19 cellular contexts compared by ENCODE assay signal in genomic region chr17:15350777-15351486, GRCh38. TPM values are rescaled to one million over a fixed set of nuclear protein-coding genes. Genes with fewer than 3 reads are reported as not detected.
DNase-seq lines count a peak whose midpoint lies in the region; ATAC-seq, FAIRE-seq and TF ChIP-seq lines count a peak whose summit lies in the region.
"Had no signal": no experiment of that assay in that cellular context is flagged by ENCODE, and none has a peak within 500 bp of the region (broad histone marks: within the 10 kb centered on the region; RNA-seq: fewer than 3 reads in every experiment).

No MANE protein-coding gene starts in this region.

- no peak overlapping the region for H2AK5ac ChIP-seq in neuronal stem cell (ENCODE audit: low read depth, low read length)

- H3K4me3 ChIP-seq in gastroesophageal sphincter = peak overlapping the region in 1 of 2 donors; percentile 5
- no peak overlapping the region for H3K4me3 ChIP-seq in neuronal stem cell (ENCODE audit: low read length in 2 of 2)
- peak overlapping the region in 3 of 4 donors; percentile 2 to 7 (median 3) for H3K4me3 ChIP-seq in tibial nerve

- H3K4ac ChIP-seq in neuronal stem cell (ENCODE audit: low read length) = no peak overlapping the region

- no peak for TF ChIP-seq POLR2A in gastroesophageal sphincter (IDR thresholded peaks at IDR 0.05)
- TF ChIP-seq POLR2A in tibial nerve (IDR thresholded peaks at IDR 0.05) = no peak

- no peak overlapping the region for H4K91ac ChIP-seq in neuronal stem cell (ENCODE audit: low read depth, low read length, poor library complexity)

- no peak overlapping the region for H3K4me2 ChIP-seq in neuronal stem cell (ENCODE audit: insufficient read depth, low read length, poor library complexity, severe bottlenecking)

- peak overlapping the region; percentile 74 to 79 (median 74) for H3K27ac ChIP-seq in gastroesophageal sphincter
- H3K27ac ChIP-seq in neuronal stem cell (replicated peaks; ENCODE audit: low read length) = no peak overlapping the region
- H3K27ac ChIP-seq in tibial nerve = peak overlapping the region; percentile 2 to 80 (median 71)

- H2BK12ac ChIP-seq in neuronal stem cell (ENCODE audit: low read length) = no peak overlapping the region

- ATAC-seq in SK-N-SH treated with all-trans-retinoic acid at 6 μM for 48 hours (peak; percentile 93), gastroesophageal sphincter (peak; percentile 42), GM21381 (IDR thresholded peaks at IDR 0.05; ENCODE audit: unreplicated experiment) (no peak), HG02970 (IDR thresholded peaks at IDR 0.05; ENCODE audit: low FRiP score, unreplicated experiment) (no peak)

- no peak overlapping the region for H3K9ac ChIP-seq in neuronal stem cell (ENCODE audit: low read depth, low read length, poor library complexity)

- H2BK120ac ChIP-seq in neuronal stem cell (ENCODE audit: low read depth, low read length) = no peak overlapping the region

- H4K8ac ChIP-seq in neuronal stem cell (ENCODE audit: low read depth, low read length) = no peak overlapping the region

- no peak for TF ChIP-seq EP300 in gastroesophageal sphincter (IDR thresholded peaks at IDR 0.05)
- TF ChIP-seq EP300 in tibial nerve (IDR thresholded peaks at IDR 0.05) = no peak

- H2BK15ac ChIP-seq in neuronal stem cell (ENCODE audit: low read length) = no peak overlapping the region

- no peak overlapping the region for H2AFZ ChIP-seq in neuronal stem cell (ENCODE audit: low read length)

- H3K14ac ChIP-seq in neuronal stem cell (ENCODE audit: low read length) = no peak overlapping the region

- H2BK5ac ChIP-seq in neuronal stem cell (ENCODE audit: low read length) = no peak overlapping the region

- H3K79me1 ChIP-seq in neuronal stem cell (ENCODE audit: low read depth, low read length) = no peaks in the 10 kb centered on the region

- no peak for DNase-seq in neuronal stem cell (ENCODE audit: low spot score)
- DNase-seq in tibial nerve (ENCODE audit: low spot score in 2 of 2) = no peak
- no peak for DNase-seq in RCC 7860 (ENCODE audit: low spot score)
- DNase-seq in GM19238 (ENCODE audit: insufficient read length, low spot score) = no peak
- DNase-seq: activated CD8-positive, alpha-beta memory T cell treated with anti-CD3 and anti-CD28 coated beads, Interleukin-2, amount 50 U/mL, for 48 hours; caudate nucleus; immature natural killer cell; MM.1S; NCI-H2081; NCI-H748 treated with DMSO at 0.1 percent for 48 hours; stimulated activated CD4-positive, alpha-beta T cell treated with anti-CD3 and anti-CD28 coated beads, Interleukin-4, amount 100 ng/mL, for 24 hours; T-helper 1 cell had no signal

- no peaks in the 10 kb centered on the region for H3K9me3 ChIP-seq in gastroesophageal sphincter
- no peaks in the 10 kb centered on the region for H3K9me3 ChIP-seq in neuronal stem cell (replicated peaks in 1 of 2; ENCODE audit: control insufficient read depth in 2 of 2, insufficient read depth in 1 of 2, low read depth in 1 of 2, low read length in 2 of 2)
- H3K9me3 ChIP-seq in tibial nerve = no peaks in the 10 kb centered on the region

- no peak overlapping the region for H3K23ac ChIP-seq in neuronal stem cell (ENCODE audit: low read depth, low read length, poor library complexity)

- 23 to 24% methylated on average over 8 to 9 of the region's 10 CpGs for WGBS in gastroesophageal sphincter (ENCODE audit: low coverage in 1 of 2), 2 donors
- WGBS in neuronal stem cell (ENCODE audit: extremely low coverage in 2 of 2, insufficient read length in 2 of 2, insufficient replicate concordance in 1 of 2), 2 donors = no CpG with 5 or more reads among the region's 10 CpGs
- WGBS in tibial nerve, 2 donors = 40 to 47% methylated on average over 10 of the region's 10 CpGs

- H3K4me1 ChIP-seq in gastroesophageal sphincter (peaks cover 3 to 37% (median 11%) of the 10 kb centered on the region in 3 donors), neuronal stem cell (ENCODE audit: control insufficient read depth in 2 of 2, insufficient read depth in 1 of 2, low read depth in 1 of 2, low read length in 2 of 2) (peaks cover 0 to 1% of the 10 kb centered on the region in 2 donors), tibial nerve (peaks cover 0 to 34% (median 6%) of the 10 kb centered on the region in 4 donors)

- peaks cover under 1% of the 10 kb centered on the region for H3K27me3 ChIP-seq in gastroesophageal sphincter
- H3K27me3 ChIP-seq in neuronal stem cell (ENCODE audit: control insufficient read depth in 3 of 3, insufficient read depth in 3 of 3, low read depth in 1 of 3, low read length in 3 of 3) = peaks cover 0 to 28% (median 0%) of the 10 kb centered on the region in 3 experiments
- H3K27me3 ChIP-seq in tibial nerve = no peaks in the 10 kb centered on the region

- H3K36me3 ChIP-seq in gastroesophageal sphincter (no peaks in the 10 kb centered on the region), neuronal stem cell (replicated peaks in 1 of 2; ENCODE audit: control insufficient read depth in 2 of 2, insufficient read depth in 2 of 2, low read length in 2 of 2) (no peaks in the 10 kb centered on the region), tibial nerve (no peaks in the 10 kb centered on the region)

- FAIRE-seq in RCC 7860 (lab: Jason Lieb, UNC) = no peak

- TF ChIP-seq CTCF in gastroesophageal sphincter (IDR thresholded peaks at IDR 0.05) = no peak
- TF ChIP-seq CTCF in tibial nerve (IDR thresholded peaks at IDR 0.05) = no peak

- peak overlapping the region; percentile 7 for H3K18ac ChIP-seq in neuronal stem cell (ENCODE audit: low read length)

TF ChIP-seq in SK-N-SH treated with all-trans-retinoic acid at 6 μM for 48 hours, 23 proteins besides CTCF, POLR2A, EP300 and RAD21:
- TF ChIP-seq TSHZ2 (CRISPR knock-in tag; IDR thresholded peaks at IDR 0.05) (0 out of 2 replicates have a peak, but pooled peaks have one; percentile 61), CSRNP3 (CRISPR knock-in tag; IDR thresholded peaks at IDR 0.05) (no peak)

RNA-seq across cellular contexts. Expression of gene TEKT3, which starts 9.5 kb away (rescaled TPM):
- 1 to 10 TPM in 1 of 4 donors, not detected in 3; 2.6 TPM for total RNA-seq in gastroesophageal sphincter
- 0.93 TPM for polyA plus RNA-seq in neuronal stem cell (2013, experiment 1 of 2)
- polyA plus RNA-seq in neuronal stem cell (2013, experiment 2 of 2) = 0.97 TPM
- total RNA-seq in tibial nerve = 1 to 10 TPM in 2 of 4 donors, under 1 TPM in 2; 0.20 to 3.7 (median 1.0) TPM
- total RNA-seq: glomerular endothelial cell, HT1080, myocyte had no signal
- polyA plus RNA-seq: immature natural killer cell had no signal

Comparison
In these comparisons a context has a peak if more than half of its experiments do, and no peak if none do; other contexts are left out.
1. ATAC-seq: peak in SK-N-SH treated with all-trans-retinoic acid at 6 μM for 48 hours (single experiment) and gastroesophageal sphincter (single experiment); none in GM21381 (single experiment) and HG02970 (single experiment).
2. H3K4me3 ChIP-seq: peak in tibial nerve (3 of 4); none in neuronal stem cell (0 of 2).